Comparison of ENCODE assay signal across 8 cellular contexts in genomic region chr16:4767872-4768548, GRCh38. TPM values are rescaled to one million over a fixed set of nuclear protein-coding genes. Genes with fewer than 3 reads are reported as not detected.
DNase-seq lines count a peak whose midpoint lies in the region; ATAC-seq and TF ChIP-seq lines count a peak whose summit lies in the region.

No MANE protein-coding gene starts in this region.

- no peaks in the 10 kb centered on the region for H3K9me3 ChIP-seq in heart left ventricle

- intact Hi-C loops in heart left ventricle (cut with DNase I) (loop anchor here in 7 of 10 donors (1.0 to 10.0 kb wide), 8 partner anchors 33 to 187 kb away; partner anchors contain the start of genes ANKS3 (in 3 of the 7), DNAAF8 (in 3 of the 7), ROGDI (in 3 of the 7) and GLYR1 (in 1 of the 7)), Right ventricle myocardium superior (cut with DNase I) (no loop called here)

- H3K4me1 Mint-ChIP-seq in chondrocyte (ENCODE audit: low read depth) (peaks cover 29% of the 10 kb centered on the region), mesothelial cell of epicardium (peaks cover 15% of the 10 kb centered on the region)

- H3K4me3 Mint-ChIP-seq in chondrocyte (ENCODE audit: unreplicated experiment) (peak overlapping the region; percentile 82), mesothelial cell of epicardium (peak overlapping the region; percentile 79)

- ATAC-seq in heart left ventricle (no peak), Right ventricle myocardium superior (ENCODE audit: poor library complexity) (no peak), GM19455 (IDR thresholded peaks at IDR 0.05; ENCODE audit: unreplicated experiment) (no peak)

- TF ChIP-seq POLR2A in heart left ventricle (IDR thresholded peaks at IDR 0.05), result no peak

- TF ChIP-seq CTCF in heart left ventricle (IDR thresholded peaks at IDR 0.05) (no peak), chondrocyte (IDR thresholded peaks at IDR 0.05) (no peak), mesothelial cell of epicardium (IDR thresholded peaks at IDR 0.05; ENCODE audit: unreplicated experiment) (no peak)

- DNase-seq in heart left ventricle (peak in 1 of 5 donors; percentile 43), Right ventricle myocardium superior (no peak), NCI-H345 (lab: John Stamatoyannopoulos, UW) (peak; percentile 36), chondrocyte (ENCODE audit: low spot score) (no peak), mesothelial cell of epicardium (ENCODE audit: low spot score in 2 of 2, unreplicated experiment in 2 of 2) (no peak), putamen (ENCODE audit: low spot score) (no peak), occipital lobe (lab: John Stamatoyannopoulos, UW) (no peak)

- H3K36me3 Mint-ChIP-seq in chondrocyte (ENCODE audit: low read depth) (peaks cover 2% of the 10 kb centered on the region), mesothelial cell of epicardium (no peaks in the 10 kb centered on the region)

- H3K4me3 ChIP-seq in heart left ventricle, result peak overlapping the region; percentile 36 to 94 (median 84)

- peaks cover 9 to 37% (median 32%) of the 10 kb centered on the region in 12 donors for H3K4me1 ChIP-seq in heart left ventricle

- H3K9me3 Mint-ChIP-seq in chondrocyte (ENCODE audit: low read depth) (no peaks in the 10 kb centered on the region), mesothelial cell of epicardium (no peaks in the 10 kb centered on the region)

- H3K36me3 ChIP-seq in heart left ventricle, result peaks cover 0 to 24% (median 21%) of the 10 kb centered on the region in 9 donors

- H3K27ac Mint-ChIP-seq in chondrocyte (ENCODE audit: unreplicated experiment) (peak overlapping the region; percentile 95), mesothelial cell of epicardium (peak overlapping the region; percentile 97)

- peak overlapping the region; percentile 70 to 90 (median 88) for H3K27ac ChIP-seq in heart left ventricle

- WGBS in heart left ventricle, 4 donors, result 50 to 60% (median 58%) methylated on average over 17 of the region's 17 CpGs

- no peaks in the 10 kb centered on the region for H3K27me3 ChIP-seq in heart left ventricle

- no peaks in the 10 kb centered on the region for H3K27me3 Mint-ChIP-seq in chondrocyte (ENCODE audit: low read depth)
- H3K27me3 Mint-ChIP-seq in mesothelial cell of epicardium (ENCODE audit: low read depth), result no peaks in the 10 kb centered on the region

RNA-seq across cellular contexts. Expression of gene ZNF500, which starts 1.0 kb away (rescaled TPM):
- 10 to 100 TPM in 1 of 9 donors, 1 to 10 TPM in 8; 4.8 to 11.6 (median 6.5) TPM for total RNA-seq in heart left ventricle
- 1 to 10 TPM; 5.7 to 7.1 TPM for polyA plus RNA-seq in heart left ventricle
- 4.8 TPM for total RNA-seq in Right ventricle myocardium superior
- total RNA-seq in chondrocyte, result 13.1 to 16.2 TPM (median 14.7 TPM) in 3 replicates
- 25.3 to 29.8 TPM (median 25.4 TPM) in 3 replicates for total RNA-seq in mesothelial cell of epicardium
- total RNA-seq in occipital lobe, result 10.5 TPM

RNA-seq across cellular contexts. Expression of gene SEPTIN12, which starts 20.1 kb away (rescaled TPM):
- total RNA-seq in heart left ventricle, result under 1 TPM in 1 of 9 donors, not detected in 8; 0.32 TPM
- polyA plus RNA-seq in heart left ventricle, result not detected
- total RNA-seq in Right ventricle myocardium superior, result not detected
- not detected in 3 replicates for total RNA-seq in chondrocyte
- 0.42 to 1.3 TPM (median 0.44 TPM) in 3 replicates for total RNA-seq in mesothelial cell of epicardium
- not detected for total RNA-seq in occipital lobe

RNA-seq across cellular contexts. Expression of gene SMIM22, which starts 27.2 kb away (rescaled TPM):
- total RNA-seq in heart left ventricle (not detected), Right ventricle myocardium superior (not detected), chondrocyte (not detected in 3 replicates), mesothelial cell of epicardium (not detected in 3 replicates), occipital lobe (not detected)
- not detected for polyA plus RNA-seq in heart left ventricle

RNA-seq across cellular contexts. Expression of gene DNAAF8, which starts 33.7 kb away (rescaled TPM):
- 1 to 10 TPM in 3 of 9 donors, under 1 TPM in 6; 0.34 to 3.4 (median 0.70) TPM for total RNA-seq in heart left ventricle
- polyA plus RNA-seq in heart left ventricle, result 1 to 10 TPM; 1.7 TPM
- 1.2 TPM for total RNA-seq in Right ventricle myocardium superior
- total RNA-seq in chondrocyte, result 2.0 to 2.6 TPM (median 2.2 TPM) in 3 replicates
- 0.45 to 0.84 TPM (median 0.49 TPM) in 3 replicates for total RNA-seq in mesothelial cell of epicardium
- total RNA-seq in occipital lobe, result 0.62 TPM

RNA-seq across cellular contexts. Expression of gene ANKS3, which starts 33.9 kb away (rescaled TPM):
- total RNA-seq in heart left ventricle (10 to 100 TPM in 2 of 9 donors, 1 to 10 TPM in 7; 5.1 to 12.5 (median 8.6) TPM), Right ventricle myocardium superior (9.1 TPM), chondrocyte (21.8 to 30.6 TPM (median 24.9 TPM) in 3 replicates), mesothelial cell of epicardium (42.5 to 46.6 TPM (median 45.8 TPM) in 3 replicates), occipital lobe (19.8 TPM)
- 10 to 100 TPM in 1 of 2 donors, 1 to 10 TPM in 1; 9.8 to 12.7 TPM for polyA plus RNA-seq in heart left ventricle
